Comparison of ENCODE assay signal across 27 cellular contexts in genomic region chr2:47485751-47486300, GRCh38.
A peak's percentile ranks its signal among the peaks of the same experiment; 100 is the strongest.
DNase-seq lines count a peak whose midpoint lies in the region; ATAC-seq and TF ChIP-seq lines count a peak whose summit lies in the region.
"Had no signal": no experiment of that assay in that cellular context is flagged by ENCODE, and none has a peak within 500 bp of the region (broad histone marks: within the 10 kb centered on the region; RNA-seq: fewer than 3 reads in every experiment).

No MANE protein-coding gene starts in this region.

- H3K36me3 ChIP-seq in SK-N-MC (ENCODE audit: insufficient read depth, low read length) (peaks cover 32% of the 10 kb centered on the region), osteoblast (ENCODE audit: insufficient read depth, low read length) (no peaks in the 10 kb centered on the region), MM.1S (replicated peaks; ENCODE audit: insufficient read depth, low read length) (no peaks in the 10 kb centered on the region)
- H3K36me3 ChIP-seq: right lobe of liver had no signal

- H3F3A ChIP-seq in MM.1S (ENCODE audit: insufficient read depth, low read length), result no peaks in the 10 kb centered on the region

- H3K27me3 Mint-ChIP-seq in activated CD8-positive, alpha-beta memory T cell treated with anti-CD3 and anti-CD28 coated beads, Interleukin-2, amount 10 ng/mL, durations not matched to agents 7 days and 5 days, result no peaks in the 10 kb centered on the region
- H3K27me3 Mint-ChIP-seq: activated CD8-positive, alpha-beta T cell treated with anti-CD3 and anti-CD28 coated beads for 36 hours; CD4-positive, alpha-beta T cell; progenitor cell of endocrine pancreas had no signal

- no peak for DNase-seq in activated CD8-positive, alpha-beta memory T cell treated with anti-CD3 and anti-CD28 coated beads, Interleukin-2, amount 10 ng/mL, durations not matched to agents 7 days and 5 days
- no peak for DNase-seq in activated CD8-positive, alpha-beta memory T cell treated with anti-CD3 and anti-CD28 coated beads for 24 hours
- DNase-seq in SK-N-MC (ENCODE audit: low read depth, low spot score) (no peak), fibroblast of gingiva (ENCODE audit: low read depth) (peak; percentile 63), osteoblast (ENCODE audit: insufficient read length, low spot score, missing footprints) (peak; percentile 47), Ammon's horn (ENCODE audit: low spot score) (no peak), MM.1S (no peak), OCI-M1 (lab: John Stamatoyannopoulos, UW) (no peak)
- DNase-seq: 8988T; activated CD4-positive, CD25-positive, alpha-beta regulatory T cell treated with anti-CD3 and anti-CD28 coated beads, Interleukin-2, amount 50 U/mL, for 72 hours; activated CD8-positive, alpha-beta T cell treated with anti-CD3 and anti-CD28 coated beads for 36 hours; activated gamma-delta T cell treated with Interleukin-2 at 50 U/mL for 16 hours; activated T-cell treated with anti-CD3 and anti-CD28 coated beads, Interleukin-2, amount 50 U/mL, for 1 hour; amniotic stem cell; CD4-positive, alpha-beta T cell; effector memory CD4-positive, alpha-beta T cell; H9; islet precursor cell; left ventricle myocardium inferior; mesendoderm; NCI-H2081; NCI-H2227 treated with DMSO at 0.1 percent for 48 hours; NCI-H526 treated with DMSO at 0.1 percent for 48 hours; right lobe of liver; stimulated activated CD4-positive, alpha-beta T cell treated with anti-CD3 and anti-CD28 coated beads, Interleukin-15, amount 100 ng/mL, for 24 hours; stimulated activated naive CD4-positive, alpha-beta T cell had no signal

- no peak for TF ChIP-seq CTCF in osteoblast (IDR thresholded peaks at IDR 0.05; ENCODE audit: extremely low read depth, low read depth, low read length)
- TF ChIP-seq CTCF in MM.1S (IDR thresholded peaks at IDR 0.05; ENCODE audit: low read length), result no peak

- H3K9me3 Mint-ChIP-seq in activated CD8-positive, alpha-beta memory T cell treated with anti-CD3 and anti-CD28 coated beads, Interleukin-2, amount 10 ng/mL, durations not matched to agents 7 days and 5 days (ENCODE audit: low read depth), result no peaks in the 10 kb centered on the region
- H3K9me3 Mint-ChIP-seq: activated CD8-positive, alpha-beta T cell treated with anti-CD3 and anti-CD28 coated beads for 36 hours; CD4-positive, alpha-beta T cell; H9 had no signal

- peak overlapping the region; percentile 61; the same call in 1 of the 2 replicates for H3K27ac ChIP-seq in SK-N-MC
- H3K27ac ChIP-seq in osteoblast (ENCODE audit: low read depth, low read length), result peak overlapping the region; percentile 42
- no peak overlapping the region for H3K27ac ChIP-seq in MM.1S (ENCODE audit: low read length)
- H3K27ac ChIP-seq: left ventricle myocardium inferior, right lobe of liver had no signal

- peaks cover 43% of the 10 kb centered on the region for H3K36me3 Mint-ChIP-seq in activated CD8-positive, alpha-beta memory T cell treated with anti-CD3 and anti-CD28 coated beads, Interleukin-2, amount 10 ng/mL, durations not matched to agents 7 days and 5 days

- ATAC-seq in activated CD8-positive, alpha-beta memory T cell treated with anti-CD3 and anti-CD28 coated beads, Interleukin-2, amount 10 ng/mL, durations not matched to agents 7 days and 5 days, result no peak
- ATAC-seq: activated CD8-positive, alpha-beta T cell treated with anti-CD3 and anti-CD28 coated beads for 36 hours; right lobe of liver had no signal

- no peak overlapping the region for H3K4me3 ChIP-seq in SK-N-MC
- no peak overlapping the region for H3K4me3 ChIP-seq in osteoblast (ENCODE audit: insufficient read depth, low read length)
- H3K4me3 ChIP-seq in MM.1S (ENCODE audit: low read length), result no peak overlapping the region
- H3K4me3 ChIP-seq: left ventricle myocardium inferior, right lobe of liver had no signal

- H2AFZ ChIP-seq in osteoblast (ENCODE audit: low read length) (no peak overlapping the region), MM.1S (ENCODE audit: low read length) (no peak overlapping the region)

- H3K4me2 ChIP-seq in osteoblast (ENCODE audit: insufficient read depth, low read length), result peak overlapping the region; percentile 48
- no peak overlapping the region for H3K4me2 ChIP-seq in MM.1S (ENCODE audit: low read depth, low read length)

- H3K4me1 Mint-ChIP-seq in activated CD8-positive, alpha-beta memory T cell treated with anti-CD3 and anti-CD28 coated beads, Interleukin-2, amount 10 ng/mL, durations not matched to agents 7 days and 5 days, result peaks cover 17% of the 10 kb centered on the region

- no peaks in the 10 kb centered on the region for H3K27me3 ChIP-seq in osteoblast (ENCODE audit: insufficient read depth, low read length)
- no peaks in the 10 kb centered on the region for H3K27me3 ChIP-seq in MM.1S (replicated peaks; ENCODE audit: insufficient read depth, low read length)
- H3K27me3 ChIP-seq: right lobe of liver had no signal

- no peak overlapping the region for H3K4me3 Mint-ChIP-seq in activated CD8-positive, alpha-beta memory T cell treated with anti-CD3 and anti-CD28 coated beads, Interleukin-2, amount 10 ng/mL, durations not matched to agents 7 days and 5 days
- H3K4me3 Mint-ChIP-seq: activated CD8-positive, alpha-beta T cell treated with anti-CD3 and anti-CD28 coated beads for 36 hours; CD4-positive, alpha-beta T cell; H9 had no signal

- H3K4me1 ChIP-seq in osteoblast (ENCODE audit: insufficient read depth, low read length) (peaks cover 16% of the 10 kb centered on the region), MM.1S (ENCODE audit: low read length) (no peaks in the 10 kb centered on the region)
- H3K4me1 ChIP-seq: left ventricle myocardium inferior, right lobe of liver had no signal

- no peaks in the 10 kb centered on the region for H3K9me3 ChIP-seq in SK-N-MC (ENCODE audit: low read depth, low read length)
- no peaks in the 10 kb centered on the region for H3K9me3 ChIP-seq in osteoblast (ENCODE audit: low read depth, low read length)
- H3K9me3 ChIP-seq in MM.1S (replicated peaks; ENCODE audit: insufficient read depth, low read length), result no peaks in the 10 kb centered on the region
- H3K9me3 ChIP-seq: left ventricle myocardium inferior, right lobe of liver had no signal

- CTCF ChIA-PET in activated CD8-positive, alpha-beta memory T cell treated with anti-CD3 and anti-CD28 coated beads, Interleukin-2, amount 10 ng/mL, durations not matched to agents 7 days and 5 days (lab: Charles Lee), result interaction anchor here (0.9 to 1.8 kb wide), 2 partner anchors 9 to 12 kb away, joined by 3 to 4 read pairs; no protein-coding TSS in a partner anchor

- H3K79me2 ChIP-seq in osteoblast (ENCODE audit: insufficient read depth, low read length) (no peaks in the 10 kb centered on the region), MM.1S (ENCODE audit: low read length) (no peaks in the 10 kb centered on the region)

- H4K20me1 ChIP-seq in osteoblast (ENCODE audit: insufficient read depth, low read length) (no peaks in the 10 kb centered on the region), MM.1S (ENCODE audit: insufficient read depth, low read length) (no peaks in the 10 kb centered on the region)

- peak overlapping the region; percentile 20 for H3K9ac ChIP-seq in SK-N-MC (ENCODE audit: insufficient read length)
- no peak overlapping the region for H3K9ac ChIP-seq in MM.1S (ENCODE audit: low read length)

- H3K27ac Mint-ChIP-seq in activated CD8-positive, alpha-beta memory T cell treated with anti-CD3 and anti-CD28 coated beads, Interleukin-2, amount 10 ng/mL, durations not matched to agents 7 days and 5 days, result peak overlapping the region; percentile 9
- H3K27ac Mint-ChIP-seq: activated CD8-positive, alpha-beta T cell treated with anti-CD3 and anti-CD28 coated beads for 36 hours; CD4-positive, alpha-beta T cell; progenitor cell of endocrine pancreas had no signal

- no peaks in the 10 kb centered on the region for H3K9me2 ChIP-seq in MM.1S (replicated peaks; ENCODE audit: insufficient read depth, low read length)

Comparison
In these comparisons a context has a peak if more than half of its experiments do, and no peak if none do; other contexts are left out.
1. DNase-seq: peak in fibroblast of gingiva (single experiment) and osteoblast (single experiment); none in activated CD8-positive, alpha-beta memory T cell treated with anti-CD3 and anti-CD28 coated beads, Interleukin-2, amount 10 ng/mL, durations not matched to agents 7 days and 5 days (single experiment), activated CD8-positive, alpha-beta memory T cell treated with anti-CD3 and anti-CD28 coated beads for 24 hours (single experiment), SK-N-MC (single experiment), Ammon's horn (single experiment), MM.1S (single experiment) and OCI-M1 (single experiment).